ENCODE assay signal across 7 cellular contexts in the genomic region with DNA sequence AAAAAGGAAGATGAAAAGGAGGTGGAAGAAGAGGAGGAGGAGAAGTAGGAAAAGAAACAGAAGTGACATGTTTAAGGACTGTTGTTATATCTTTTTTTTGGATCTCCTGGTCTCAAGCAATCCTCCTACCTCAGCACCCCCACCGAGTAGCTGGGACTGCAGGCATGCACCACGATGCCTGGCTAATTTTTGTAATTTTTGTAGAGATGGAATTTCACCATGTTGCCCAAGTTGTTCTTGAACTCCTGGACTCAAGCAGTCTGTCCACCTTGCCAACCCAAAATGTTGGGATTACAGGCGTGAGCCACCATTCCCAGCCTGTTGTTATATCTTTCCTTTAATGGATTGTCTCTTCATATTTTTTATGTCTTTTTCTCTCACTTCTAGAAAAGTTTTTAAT.
"Had no signal": no experiment of that assay in that cellular context is flagged by ENCODE, and none has a peak within 500 bp of the region (broad histone marks: within the 10 kb centered on the region; RNA-seq: fewer than 3 reads in every experiment).

No MANE protein-coding gene starts in this region.

- H3K27ac ChIP-seq: HL-60 had no signal

- DNase-seq: IMR-90, KBM-7, KG1 had no signal

- ATAC-seq: HepG2 had no signal

- H3K4me3 Mint-ChIP-seq: IgD-negative memory B cell had no signal

- H3K4me1 Mint-ChIP-seq: IgD-negative memory B cell had no signal

- H3K27ac Mint-ChIP-seq: IgD-negative memory B cell had no signal

- FAIRE-seq: HepG2, HTR-8/SVneo had no signal
